9 cellular contexts compared by ENCODE assay signal in genomic region chr19:42277821-42278809, GRCh38. TPM values are rescaled to one million over a fixed set of nuclear protein-coding genes. Genes with fewer than 3 reads are reported as not detected.
A peak's percentile ranks its signal among the peaks of the same experiment; 100 is the strongest.
DNase-seq lines count a peak whose midpoint lies in the region; ATAC-seq, FAIRE-seq and TF ChIP-seq lines count a peak whose summit lies in the region.
"Had no signal": no experiment of that assay in that cellular context is flagged by ENCODE, and none has a peak within 500 bp of the region (broad histone marks: within the 10 kb centered on the region; RNA-seq: fewer than 3 reads in every experiment).

No MANE protein-coding gene starts in this region.

- H3K27me3 ChIP-seq in dorsolateral prefrontal cortex: no peaks in the 10 kb centered on the region

- no peak for TF ChIP-seq CTCF in dorsolateral prefrontal cortex (IDR thresholded peaks at IDR 0.05 in 54 of 56, conservative IDR thresholded peaks at IDR 0.05 in 2 of 56; ENCODE audit: low read depth in 1 of 56, partially characterized antibody in 56 of 56)

- no peaks in the 10 kb centered on the region for H3K9me3 Mint-ChIP-seq in naive thymus-derived CD8-positive, alpha-beta T cell

- peak; percentile 53 for DNase-seq in AG20443 (ENCODE audit: low spot score)
- peak; percentile 80 for DNase-seq in LHCN-M2 (ENCODE audit: low read depth)
- peak in 3 of 10 donors; percentile 16 to 55 (median 45) for DNase-seq in dorsolateral prefrontal cortex
- DNase-seq in naive thymus-derived CD8-positive, alpha-beta T cell: no peak
- DNase-seq in RCC 7860 (ENCODE audit: low spot score): no peak
- DNase-seq in NCI-H526 treated with DMSO at 0.1 percent for 48 hours (lab: John Stamatoyannopoulos, UW): no peak

- peak overlapping the region in 8 of 10 donors; percentile 14 to 92 (median 39) for H3K4me3 Mint-ChIP-seq in naive thymus-derived CD8-positive, alpha-beta T cell

- H3K4me3 ChIP-seq in dorsolateral prefrontal cortex: peak overlapping the region in 23 of 59 donors; percentile 0 to 90 (median 19)

- H3K4me1 Mint-ChIP-seq in naive thymus-derived CD8-positive, alpha-beta T cell: peaks cover 36 to 65% (median 45%) of the 10 kb centered on the region in 4 donors

- no peak for ATAC-seq in naive thymus-derived CD8-positive, alpha-beta T cell
- ATAC-seq in HG03280 (IDR thresholded peaks at IDR 0.05; ENCODE audit: unreplicated experiment) (no peak), GM21381 (IDR thresholded peaks at IDR 0.05; ENCODE audit: unreplicated experiment) (no peak)

- FAIRE-seq in RCC 7860 (lab: Jason Lieb, UNC): no peak
- FAIRE-seq: GM18507 had no signal

- H3K27ac ChIP-seq in dorsolateral prefrontal cortex: peak overlapping the region; percentile 3 to 100 (median 99)

- intact Hi-C loops in dorsolateral prefrontal cortex (cut with DNase I): no loop called here

- peaks cover 0 to 25% (median 0%) of the 10 kb centered on the region in 3 donors for H3K36me3 Mint-ChIP-seq in naive thymus-derived CD8-positive, alpha-beta T cell

- no peaks in the 10 kb centered on the region for H3K27me3 Mint-ChIP-seq in naive thymus-derived CD8-positive, alpha-beta T cell

- POLR2A ChIA-PET in naive thymus-derived CD8-positive, alpha-beta T cell (lab: Charles Lee): interaction anchor here (2.2 to 6.6 kb wide), 4 partner anchors 9 to 145 kb away, joined by 8 to 121 read pairs (median 34); partner anchors contain the start of genes CIC, DEDD2, GSK3A and POU2F2

- peak overlapping the region; percentile 41 to 95 (median 80) for H3K27ac Mint-ChIP-seq in naive thymus-derived CD8-positive, alpha-beta T cell

RNA-seq across cellular contexts. Expression of gene CIC, which starts 9.1 kb away (rescaled TPM):
- total RNA-seq in LHCN-M2 (2014; rRNA removed): 28.6 and 30.5 TPM in 2 replicates
- 34.6 TPM for polyA plus RNA-seq in LHCN-M2 (2012)
- total RNA-seq in dorsolateral prefrontal cortex: 100 to 1,000 TPM in 70 of 120 experiments, 10 to 100 TPM in 50; 76.5 to 169 (median 103) TPM
- 10 to 100 TPM; 84.7 to 87.4 TPM for total RNA-seq in naive thymus-derived CD8-positive, alpha-beta T cell
- polyA plus RNA-seq in naive thymus-derived CD8-positive, alpha-beta T cell: 1 to 10 TPM in 2 of 3 donors, under 1 TPM in 1; 0.43 to 1.8 (median 1.3) TPM

RNA-seq across cellular contexts. Expression of gene ERF, which starts 23.2 kb away (rescaled TPM):
- total RNA-seq in LHCN-M2 (2014; rRNA removed) (49.1 and 56.2 TPM in 2 replicates), dorsolateral prefrontal cortex (100 to 1,000 TPM in 3 of 120 experiments, 10 to 100 TPM in 117; 22.2 to 145 (median 47.8) TPM)
- polyA plus RNA-seq in LHCN-M2 (2012): 46.3 TPM
- 10 to 100 TPM; 41.0 to 47.3 TPM for total RNA-seq in naive thymus-derived CD8-positive, alpha-beta T cell
- 1 to 10 TPM; 2.8 to 6.2 (median 4.6) TPM for polyA plus RNA-seq in naive thymus-derived CD8-positive, alpha-beta T cell

RNA-seq across cellular contexts. Expression of gene PRR19, which starts 23.8 kb away (rescaled TPM):
- total RNA-seq in LHCN-M2 (2014; rRNA removed) (2.2 and 2.3 TPM in 2 replicates), dorsolateral prefrontal cortex (1 to 10 TPM in 112 of 120 experiments, under 1 TPM in 8; 0.46 to 5.4 (median 2.1) TPM)
- polyA plus RNA-seq in LHCN-M2 (2012): 1.8 TPM
- total RNA-seq in naive thymus-derived CD8-positive, alpha-beta T cell: under 1 TPM in 1 of 2 experiments, not detected in 1; 0.25 TPM
- under 1 TPM in 2 of 3 donors, not detected in 1; 0.32 to 0.49 TPM for polyA plus RNA-seq in naive thymus-derived CD8-positive, alpha-beta T cell

RNA-seq across cellular contexts. Expression of gene PAFAH1B3, which starts 24.3 kb away (rescaled TPM):
- total RNA-seq in LHCN-M2 (2014; rRNA removed) (85.3 and 99.0 TPM in 2 replicates), dorsolateral prefrontal cortex (10 to 100 TPM; 16.2 to 58.0 (median 31.5) TPM)
- polyA plus RNA-seq in LHCN-M2 (2012): 74.2 TPM
- 10 to 100 TPM; 15.4 to 17.7 TPM for total RNA-seq in naive thymus-derived CD8-positive, alpha-beta T cell
- 10 to 100 TPM; 38.4 to 48.1 (median 43.6) TPM for polyA plus RNA-seq in naive thymus-derived CD8-positive, alpha-beta T cell

RNA-seq across cellular contexts. Expression of gene TMEM145, which starts 35.0 kb away (rescaled TPM):
- 1.7 TPM in 1 of 2 replicates, not detected in the other for total RNA-seq in LHCN-M2 (2014; rRNA removed)
- polyA plus RNA-seq in LHCN-M2 (2012): 0.27 TPM
- total RNA-seq in dorsolateral prefrontal cortex: 100 to 1,000 TPM in 4 of 120 experiments, 10 to 100 TPM in 116; 30.7 to 105 (median 68.9) TPM
- total RNA-seq in naive thymus-derived CD8-positive, alpha-beta T cell: not detected
- not detected for polyA plus RNA-seq in naive thymus-derived CD8-positive, alpha-beta T cell

Comparison
In these comparisons a context has a peak if more than half of its experiments do, and no peak if none do; other contexts are left out.
1. DNase-seq: peak in AG20443 (single experiment) and LHCN-M2 (single experiment); none in naive thymus-derived CD8-positive, alpha-beta T cell (0 of 10), RCC 7860 (single experiment) and NCI-H526 treated with DMSO at 0.1 percent for 48 hours (single experiment).